16 cellular contexts compared by ENCODE assay signal in genomic region chr18:36354989-36355388, GRCh38. TPM values are rescaled to one million over a fixed set of nuclear protein-coding genes. Genes with fewer than 3 reads are reported as not detected.
DNase-seq lines count a peak whose midpoint lies in the region; ATAC-seq and TF ChIP-seq lines count a peak whose summit lies in the region.
"Had no signal": no experiment of that assay in that cellular context is flagged by ENCODE, and none has a peak within 500 bp of the region (broad histone marks: within the 10 kb centered on the region; RNA-seq: fewer than 3 reads in every experiment).

No MANE protein-coding gene starts in this region.

- peak; percentile 11 for DNase-seq in activated CD4-positive, alpha-beta memory T cell treated with anti-CD3 and anti-CD28 coated beads for 36 hours
- DNase-seq in activated CD4-positive, alpha-beta memory T cell treated with anti-CD3 and anti-CD28 coated beads, Interleukin-2, amount 10 ng/mL, durations not matched to agents 7 days and 5 days = no peak
- DNase-seq in HS-27A (ENCODE audit: low read depth) (peak; percentile 36), amniotic stem cell (lab: John Stamatoyannopoulos, UW) (peak; percentile 2), osteoblast (ENCODE audit: insufficient read length, low spot score, missing footprints) (peak; percentile 70), HuH-7.5 (ENCODE audit: low spot score) (no peak)
- DNase-seq: AML-193, DMS153, H7, NCI-H1436 treated with DMSO at 0.1 percent for 48 hours, NCI-H774 had no signal

- no peaks in the 10 kb centered on the region for H3K4me1 Mint-ChIP-seq in activated CD4-positive, alpha-beta memory T cell treated with anti-CD3 and anti-CD28 coated beads for 36 hours (ENCODE audit: low read depth)
- H3K4me1 Mint-ChIP-seq in activated CD4-positive, alpha-beta memory T cell treated with anti-CD3 and anti-CD28 coated beads, Interleukin-2, amount 10 ng/mL, durations not matched to agents 7 days and 5 days = no peaks in the 10 kb centered on the region

- H3K4me3 ChIP-seq in osteoblast (ENCODE audit: insufficient read depth, low read length) = no peak overlapping the region
- H3K4me3 ChIP-seq: cardiac muscle cell had no signal

- no peak overlapping the region for H3K4me3 Mint-ChIP-seq in activated CD4-positive, alpha-beta memory T cell treated with anti-CD3 and anti-CD28 coated beads for 36 hours
- no peak overlapping the region for H3K4me3 Mint-ChIP-seq in activated CD4-positive, alpha-beta memory T cell treated with anti-CD3 and anti-CD28 coated beads, Interleukin-2, amount 10 ng/mL, durations not matched to agents 7 days and 5 days
- H3K4me3 Mint-ChIP-seq: WTC11 had no signal

- H3K79me2 ChIP-seq in osteoblast (ENCODE audit: insufficient read depth, low read length) = peaks cover 17% of the 10 kb centered on the region

- H3K27me3 Mint-ChIP-seq in activated CD4-positive, alpha-beta memory T cell treated with anti-CD3 and anti-CD28 coated beads for 36 hours = peaks cover 22% of the 10 kb centered on the region
- peaks cover 10% of the 10 kb centered on the region for H3K27me3 Mint-ChIP-seq in activated CD4-positive, alpha-beta memory T cell treated with anti-CD3 and anti-CD28 coated beads, Interleukin-2, amount 10 ng/mL, durations not matched to agents 7 days and 5 days

- peak overlapping the region; percentile 46 for H3K4me2 ChIP-seq in osteoblast (ENCODE audit: insufficient read depth, low read length)

- H3K9me3 Mint-ChIP-seq in activated CD4-positive, alpha-beta memory T cell treated with anti-CD3 and anti-CD28 coated beads for 36 hours = no peaks in the 10 kb centered on the region
- H3K9me3 Mint-ChIP-seq in activated CD4-positive, alpha-beta memory T cell treated with anti-CD3 and anti-CD28 coated beads, Interleukin-2, amount 10 ng/mL, durations not matched to agents 7 days and 5 days = no peaks in the 10 kb centered on the region
- H3K9me3 Mint-ChIP-seq: WTC11 had no signal

- no peaks in the 10 kb centered on the region for H3K27me3 ChIP-seq in osteoblast (ENCODE audit: insufficient read depth, low read length)
- H3K27me3 ChIP-seq: cardiac muscle cell had no signal

- ATAC-seq in HG02678 (IDR thresholded peaks at IDR 0.05; ENCODE audit: unreplicated experiment) (no peak), HG02798 (IDR thresholded peaks at IDR 0.05; ENCODE audit: poor library complexity, unreplicated experiment) (no peak)
- ATAC-seq: WTC11 had no signal

- no peaks in the 10 kb centered on the region for H3K36me3 ChIP-seq in osteoblast (ENCODE audit: insufficient read depth, low read length)
- H3K36me3 ChIP-seq: neutrophil had no signal

- intact Hi-C loops in activated CD4-positive, alpha-beta memory T cell treated with anti-CD3 and anti-CD28 coated beads for 36 hours (cut with micrococcal nuclease) = no loop called here

- no peaks in the 10 kb centered on the region for H3K36me3 Mint-ChIP-seq in activated CD4-positive, alpha-beta memory T cell treated with anti-CD3 and anti-CD28 coated beads for 36 hours
- H3K36me3 Mint-ChIP-seq in activated CD4-positive, alpha-beta memory T cell treated with anti-CD3 and anti-CD28 coated beads, Interleukin-2, amount 10 ng/mL, durations not matched to agents 7 days and 5 days (ENCODE audit: low read depth) = no peaks in the 10 kb centered on the region
- H3K36me3 Mint-ChIP-seq: WTC11 had no signal

- H3K4me1 ChIP-seq in osteoblast (ENCODE audit: insufficient read depth, low read length) = peaks cover 30% of the 10 kb centered on the region

- no peaks in the 10 kb centered on the region for H4K20me1 ChIP-seq in osteoblast (ENCODE audit: insufficient read depth, low read length)

- POLR2A ChIA-PET in activated CD4-positive, alpha-beta memory T cell treated with anti-CD3 and anti-CD28 coated beads for 36 hours (lab: Charles Lee) = no interaction called here
- POLR2A ChIA-PET in activated CD4-positive, alpha-beta memory T cell treated with anti-CD3 and anti-CD28 coated beads, Interleukin-2, amount 10 ng/mL, durations not matched to agents 7 days and 5 days (lab: Charles Lee) = no interaction called here

- CTCF ChIA-PET in activated CD4-positive, alpha-beta memory T cell treated with anti-CD3 and anti-CD28 coated beads for 36 hours (lab: Charles Lee) = no interaction called here
- CTCF ChIA-PET in activated CD4-positive, alpha-beta memory T cell treated with anti-CD3 and anti-CD28 coated beads, Interleukin-2, amount 10 ng/mL, durations not matched to agents 7 days and 5 days (lab: Charles Lee) = no interaction called here

- peak overlapping the region; percentile 1 for H2AFZ ChIP-seq in osteoblast (ENCODE audit: low read length)

- H3K9me3 ChIP-seq in osteoblast (ENCODE audit: low read depth, low read length) = no peaks in the 10 kb centered on the region
- H3K9me3 ChIP-seq: neutrophil had no signal

- TF ChIP-seq CTCF in osteoblast (IDR thresholded peaks at IDR 0.05; ENCODE audit: extremely low read depth, low read depth, low read length) = no peak

- no peak overlapping the region for H3K27ac Mint-ChIP-seq in activated CD4-positive, alpha-beta memory T cell treated with anti-CD3 and anti-CD28 coated beads for 36 hours
- H3K27ac Mint-ChIP-seq in activated CD4-positive, alpha-beta memory T cell treated with anti-CD3 and anti-CD28 coated beads, Interleukin-2, amount 10 ng/mL, durations not matched to agents 7 days and 5 days = no peak overlapping the region
- H3K27ac Mint-ChIP-seq: WTC11 had no signal

- H3K27ac ChIP-seq in osteoblast (ENCODE audit: low read depth, low read length) = peak overlapping the region; percentile 74
- H3K27ac ChIP-seq: cardiac muscle cell, neutrophil had no signal

RNA-seq across cellular contexts. Expression of gene FHOD3, which starts 57.5 kb away (rescaled TPM):
- total RNA-seq in activated CD4-positive, alpha-beta memory T cell treated with anti-CD3 and anti-CD28 coated beads for 36 hours = not detected
- not detected for total RNA-seq in activated CD4-positive, alpha-beta memory T cell treated with anti-CD3 and anti-CD28 coated beads, Interleukin-2, amount 10 ng/mL, durations not matched to agents 7 days and 5 days
- total RNA-seq in osteoblast = 13.0 and 17.4 TPM in 2 replicates

Comparison
In these comparisons a context has a peak if more than half of its experiments do, and no peak if none do; other contexts are left out.
1. DNase-seq: peak in activated CD4-positive, alpha-beta memory T cell treated with anti-CD3 and anti-CD28 coated beads for 36 hours (single experiment), HS-27A (single experiment), amniotic stem cell (single experiment) and osteoblast (single experiment); none in activated CD4-positive, alpha-beta memory T cell treated with anti-CD3 and anti-CD28 coated beads, Interleukin-2, amount 10 ng/mL, durations not matched to agents 7 days and 5 days (single experiment) and HuH-7.5 (single experiment).
2. RNA of gene FHOD3, which starts 57.5 kb away (total RNA-seq): 13.0 to 17.4 TPM in osteoblast; not detected in activated CD4-positive, alpha-beta memory T cell treated with anti-CD3 and anti-CD28 coated beads for 36 hours and not detected in activated CD4-positive, alpha-beta memory T cell treated with anti-CD3 and anti-CD28 coated beads, Interleukin-2, amount 10 ng/mL, durations not matched to agents 7 days and 5 days; every median in the first group is over 10 times any median in the second.